27 cellular contexts compared by ENCODE assay signal in the genomic region with DNA sequence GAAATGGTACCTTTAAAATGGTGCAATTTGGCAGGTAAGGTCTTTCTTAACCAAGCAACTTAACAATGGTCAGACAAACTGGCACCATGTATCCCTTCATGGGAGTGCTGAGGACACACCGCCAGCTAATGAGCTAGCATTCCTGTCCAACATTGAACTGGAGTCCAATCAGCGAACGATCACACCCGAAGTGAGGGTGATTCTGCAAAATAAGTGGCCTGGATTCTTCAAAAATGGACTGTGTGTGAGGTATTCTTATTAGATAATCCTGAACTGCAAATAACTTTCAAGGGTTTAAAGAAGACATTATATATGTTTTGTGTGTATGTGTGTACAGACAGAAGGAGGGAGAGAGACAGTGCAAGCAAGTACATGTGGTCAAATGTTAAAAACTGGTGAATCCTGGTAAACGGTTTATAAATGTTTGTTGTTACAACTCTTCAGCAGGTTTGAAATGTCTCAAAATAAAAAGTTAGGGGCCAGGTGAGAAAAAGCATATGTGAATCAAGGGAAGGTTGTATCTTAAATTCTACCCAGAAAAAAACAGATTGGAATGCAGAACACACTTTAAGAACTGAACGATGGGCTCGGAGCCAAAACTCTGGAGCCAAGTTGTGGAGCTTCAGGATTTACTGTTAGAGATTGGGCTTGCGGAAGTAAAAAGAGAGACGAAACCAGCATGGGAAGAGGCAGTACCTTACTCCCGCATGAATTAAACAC. TPM values are rescaled to one million over a fixed set of nuclear protein-coding genes. Genes with fewer than 3 reads are reported as not detected.
DNase-seq lines count a peak whose midpoint lies in the region; ATAC-seq, FAIRE-seq and TF ChIP-seq lines count a peak whose summit lies in the region.
"Had no signal": no experiment of that assay in that cellular context is flagged by ENCODE, and none has a peak within 500 bp of the region (broad histone marks: within the 10 kb centered on the region; RNA-seq: fewer than 3 reads in every experiment).

No MANE protein-coding gene starts in this region.

- H3K4me2 ChIP-seq in astrocyte (ENCODE audit: low read length) (no peak overlapping the region), hepatocyte (no peak overlapping the region)

- H3K4me3 Mint-ChIP-seq in astrocyte (ENCODE audit: unreplicated experiment), result no peak overlapping the region
- H3K4me3 Mint-ChIP-seq: activated T-helper 1 cell treated with anti-CD3 and anti-CD28 coated beads, Interleukin-12 subunit alpha, Interleukin-12 subunit beta, Interleukin-2, Interleukin-4 antibody, amounts not matched to agents 30 ng/mL and 10 ng/mL and 1 ng/mL, durations not matched to agents 14 hours and 24 hours and 36 hours; B cell; naive thymus-derived CD4-positive, alpha-beta T cell; stimulated activated memory B cell treated with anti-CD40 and anti-IgM and Interleukin-4, amounts not matched to agents 10 μg/mL and 1 μg/mL and 100 μg/mL, for 72 hours; T-cell had no signal

- no peaks in the 10 kb centered on the region for H3K27me3 Mint-ChIP-seq in astrocyte (ENCODE audit: low read depth, unreplicated experiment)
- H3K27me3 Mint-ChIP-seq: T-cell had no signal

- H3K9ac ChIP-seq in astrocyte (ENCODE audit: low read length), result no peak overlapping the region

- TF ChIP-seq POLR2A in sigmoid colon (IDR thresholded peaks at IDR 0.05) (no peak), body of pancreas (IDR thresholded peaks at IDR 0.05) (no peak)

- no peaks in the 10 kb centered on the region for H3K9me3 Mint-ChIP-seq in astrocyte (ENCODE audit: unreplicated experiment)
- H3K9me3 Mint-ChIP-seq: activated T-helper 1 cell treated with anti-CD3 and anti-CD28 coated beads, Interleukin-12 subunit alpha, Interleukin-12 subunit beta, Interleukin-2, Interleukin-4 antibody, amounts not matched to agents 30 ng/mL and 10 ng/mL and 1 ng/mL, durations not matched to agents 14 hours and 24 hours and 36 hours; naive thymus-derived CD4-positive, alpha-beta T cell; stimulated activated memory B cell treated with anti-CD40 and anti-IgM and Interleukin-4, amounts not matched to agents 10 μg/mL and 1 μg/mL and 100 μg/mL, for 72 hours; T-cell had no signal

- H3K4me1 ChIP-seq in ACC112 (ENCODE audit: control insufficient read depth, insufficient read depth, low read length, unreplicated experiment) (peaks cover 51% of the 10 kb centered on the region), astrocyte (ENCODE audit: insufficient read depth, low read length) (peaks cover 32% of the 10 kb centered on the region), hepatocyte (ENCODE audit: insufficient read depth) (peaks cover 7% of the 10 kb centered on the region), sigmoid colon (peaks cover 0 to 24% (median 18%) of the 10 kb centered on the region in 4 donors), body of pancreas (peaks cover 7% of the 10 kb centered on the region)

- H3K9me2 ChIP-seq in hepatocyte (replicated peaks; ENCODE audit: insufficient read depth), result no peaks in the 10 kb centered on the region

- no peak overlapping the region for H3K4me3 ChIP-seq in ACC112 (ENCODE audit: low read depth, low read length)
- H3K4me3 ChIP-seq in astrocyte (ENCODE audit: insufficient read depth, low read depth, low read length), result no peak overlapping the region
- no peak overlapping the region for H3K4me3 ChIP-seq in hepatocyte
- H3K4me3 ChIP-seq in sigmoid colon, result no peak overlapping the region
- H3K4me3 ChIP-seq in body of pancreas, result no peak overlapping the region
- H3K4me3 ChIP-seq: adrenal gland, left ventricle myocardium inferior, skin epidermis had no signal

- H3K36me3 ChIP-seq in ACC112 (ENCODE audit: insufficient read depth, low read length), result peaks cover 38% of the 10 kb centered on the region
- H3K36me3 ChIP-seq in astrocyte (ENCODE audit: insufficient read depth, low read length), result peaks cover 24% of the 10 kb centered on the region
- no peaks in the 10 kb centered on the region for H3K36me3 ChIP-seq in hepatocyte (replicated peaks; ENCODE audit: insufficient read depth, low read depth)
- H3K36me3 ChIP-seq in sigmoid colon, result peaks cover 0 to 23% (median 0%) of the 10 kb centered on the region in 4 donors
- H3K36me3 ChIP-seq in body of pancreas (replicated peaks in 1 of 2; ENCODE audit: insufficient read depth in 1 of 2, low read depth in 2 of 2), result peaks cover 0 to 3% of the 10 kb centered on the region in 2 donors
- H3K36me3 ChIP-seq: adrenal gland had no signal

- H3K79me2 ChIP-seq in ACC112 (ENCODE audit: control insufficient read depth, insufficient read depth, low read length, unreplicated experiment) (peaks cover 22% of the 10 kb centered on the region), astrocyte (ENCODE audit: insufficient read depth, low read length) (peaks cover 20% of the 10 kb centered on the region), hepatocyte (peaks cover 5% of the 10 kb centered on the region)

- FAIRE-seq in astrocyte (lab: Jason Lieb, UNC), result no peak
- FAIRE-seq: colon, GM12892 had no signal

- no peak for TF ChIP-seq CTCF in astrocyte (IDR thresholded peaks at IDR 0.05; ENCODE audit: insufficient read depth, low read depth, low read length)
- TF ChIP-seq CTCF in hepatocyte (IDR thresholded peaks at IDR 0.05; ENCODE audit: poor library complexity), result no peak
- TF ChIP-seq CTCF in sigmoid colon (IDR thresholded peaks at IDR 0.05), result no peak
- TF ChIP-seq CTCF in body of pancreas (IDR thresholded peaks at IDR 0.05), result no peak

- WGBS in hepatocyte (ENCODE audit: low lambda C conversion rate, missing lambda C conversion rate), result 85% methylated on average over 10 of the region's 10 CpGs
- 89% methylated on average over 10 of the region's 10 CpGs for WGBS in sigmoid colon, 2 donors
- 83 to 85% methylated on average over 10 of the region's 10 CpGs for WGBS in body of pancreas, 2 donors

- H4K20me1 ChIP-seq in astrocyte (ENCODE audit: insufficient read depth, low read length) (peaks cover 18% of the 10 kb centered on the region), hepatocyte (ENCODE audit: insufficient read depth, poor library complexity, severe bottlenecking) (no peaks in the 10 kb centered on the region)

- peaks cover 46% of the 10 kb centered on the region for H3K4me1 Mint-ChIP-seq in astrocyte (ENCODE audit: low read depth, unreplicated experiment)
- H3K4me1 Mint-ChIP-seq: B cell; naive thymus-derived CD4-positive, alpha-beta T cell; T-cell had no signal

- H3K36me3 Mint-ChIP-seq in astrocyte (ENCODE audit: low read depth, unreplicated experiment), result peaks cover 19% of the 10 kb centered on the region
- H3K36me3 Mint-ChIP-seq: naive thymus-derived CD4-positive, alpha-beta T cell; stimulated activated memory B cell treated with anti-CD40 and anti-IgM and Interleukin-4, amounts not matched to agents 10 μg/mL and 1 μg/mL and 100 μg/mL, for 72 hours; T-cell had no signal

- H2AFZ ChIP-seq in ACC112 (ENCODE audit: low read length, unreplicated experiment), result no peak overlapping the region
- H2AFZ ChIP-seq in astrocyte (ENCODE audit: low read depth, low read length), result no peak overlapping the region
- no peak overlapping the region for H2AFZ ChIP-seq in hepatocyte

- H3K9me3 ChIP-seq in astrocyte (ENCODE audit: insufficient read depth, low read depth, low read length), result no peaks in the 10 kb centered on the region
- no peaks in the 10 kb centered on the region for H3K9me3 ChIP-seq in hepatocyte (ENCODE audit: low read depth)
- no peaks in the 10 kb centered on the region for H3K9me3 ChIP-seq in sigmoid colon
- H3K9me3 ChIP-seq in body of pancreas, result no peaks in the 10 kb centered on the region
- H3K9me3 ChIP-seq: adrenal gland, left ventricle myocardium inferior had no signal

- DNase-seq in astrocyte (ENCODE audit: low read depth) (no peak), hepatocyte (ENCODE audit: low spot score) (no peak), sigmoid colon (no peak), body of pancreas (no peak), islet precursor cell (no peak)
- DNase-seq: ACHN; activated CD4-positive, alpha-beta T cell treated with anti-CD3 and anti-CD28 coated beads, Interleukin-2, amount 50 U/mL, for 4 hours; activated CD4-positive, CD25-positive, alpha-beta regulatory T cell; activated naive CD4-positive, alpha-beta T cell treated with Interleukin-2 at 50 U/mL for 16 hours; adrenal gland; effector CD4-positive, alpha-beta T cell; left ventricle myocardium inferior; naive thymus-derived CD4-positive, alpha-beta T cell; NCI-H1105 treated with DMSO at 0.1 percent for 48 hours; NCI-H1930; NCI-H2227 treated with DMSO at 0.1 percent for 48 hours; NCI-H526; NK-92 treated with Interleukin-12 subunit alpha and Interleukin-12 subunit beta, amount 100 ng/mL, for 24 hours; T-cell had no signal

- ATAC-seq in body of pancreas (no peak), HG02678 (IDR thresholded peaks at IDR 0.05; ENCODE audit: unreplicated experiment) (no peak)
- ATAC-seq: naive thymus-derived CD4-positive, alpha-beta T cell; stimulated activated memory B cell treated with anti-CD40 and anti-IgM and Interleukin-4, amounts not matched to agents 10 μg/mL and 1 μg/mL and 100 μg/mL, for 72 hours; T-cell had no signal

- no peaks in the 10 kb centered on the region for H3K27me3 ChIP-seq in ACC112 (ENCODE audit: insufficient read depth, low read length)
- no peaks in the 10 kb centered on the region for H3K27me3 ChIP-seq in astrocyte (ENCODE audit: insufficient read depth, low read length)
- H3K27me3 ChIP-seq in hepatocyte, result no peaks in the 10 kb centered on the region
- H3K27me3 ChIP-seq in sigmoid colon, result no peaks in the 10 kb centered on the region
- no peaks in the 10 kb centered on the region for H3K27me3 ChIP-seq in body of pancreas
- H3K27me3 ChIP-seq: adrenal gland had no signal

- intact Hi-C loops in sigmoid colon (cut with DNase I) (no loop called here), body of pancreas (cut with DNase I) (no loop called here)

- TF ChIP-seq EP300 in sigmoid colon (IDR thresholded peaks at IDR 0.05), result no peak

- peak overlapping the region; percentile 20; the same call in 1 of the 2 replicates for H3K27ac ChIP-seq in ACC112 (ENCODE audit: low read depth, low read length)
- no peak overlapping the region for H3K27ac ChIP-seq in astrocyte (ENCODE audit: low read depth, low read length)
- H3K27ac ChIP-seq in hepatocyte, result peak overlapping the region; percentile 38
- peak overlapping the region in 3 of 4 donors; percentile 7 to 61 (median 51) for H3K27ac ChIP-seq in sigmoid colon
- no peak overlapping the region for H3K27ac ChIP-seq in body of pancreas
- H3K27ac ChIP-seq: skin epidermis had no signal

- H3K27ac Mint-ChIP-seq in astrocyte (ENCODE audit: unreplicated experiment), result peak overlapping the region; percentile 44
- H3K27ac Mint-ChIP-seq: activated T-helper 1 cell treated with anti-CD3 and anti-CD28 coated beads, Interleukin-12 subunit alpha, Interleukin-12 subunit beta, Interleukin-2, Interleukin-4 antibody, amounts not matched to agents 30 ng/mL and 10 ng/mL and 1 ng/mL, durations not matched to agents 14 hours and 24 hours and 36 hours; B cell; stimulated activated memory B cell treated with anti-CD40 and anti-IgM and Interleukin-4, amounts not matched to agents 10 μg/mL and 1 μg/mL and 100 μg/mL, for 72 hours; T-cell had no signal

RNA-seq across cellular contexts. Expression of a gene that starts 20.9 kb away (rescaled TPM):
- 127 and 162 TPM in 2 replicates for total RNA-seq in astrocyte
- 90.5 and 93.1 TPM in 2 replicates for total RNA-seq in hepatocyte
- 175 and 178 TPM in 2 replicates for polyA plus RNA-seq in hepatocyte
- 10 to 100 TPM; 16.9 to 23.6 (median 19.7) TPM for total RNA-seq in sigmoid colon
- 10 to 100 TPM; 33.3 to 60.8 (median 49.9) TPM for polyA plus RNA-seq in sigmoid colon
- total RNA-seq in body of pancreas, result 10 to 100 TPM; 18.5 to 28.3 TPM

Comparison
In these comparisons a context has a peak if more than half of its experiments do, and no peak if none do; other contexts are left out.
1. H3K27ac ChIP-seq: peak in ACC112 (single experiment), hepatocyte (single experiment) and sigmoid colon (3 of 4); none in astrocyte (single experiment) and body of pancreas (0 of 4).